In genomic region chr9:100098241-100098886, GRCh38 we compare ENCODE assay signal across 8 cellular contexts. TPM values are rescaled to one million over a fixed set of nuclear protein-coding genes. Genes with fewer than 3 reads are reported as not detected.
A peak's percentile ranks its signal among the peaks of the same experiment; 100 is the strongest.
DNase-seq lines count a peak whose midpoint lies in the region; ATAC-seq, FAIRE-seq and TF ChIP-seq lines count a peak whose summit lies in the region.

No MANE protein-coding gene starts in this region.

- H3K4me3 ChIP-seq in keratinocyte (ENCODE audit: control insufficient read depth in 2 of 3, extremely low read depth in 1 of 3, insufficient read depth in 2 of 3, low read depth in 1 of 3, low read length in 3 of 3) (peak overlapping the region; percentile 96 to 100 (median 98)), smooth muscle cell (peak overlapping the region; percentile 69)

- H3K4me2 ChIP-seq in keratinocyte (ENCODE audit: control insufficient read depth, extremely low read depth, insufficient read depth, low read depth, low read length): peak overlapping the region; percentile 83
- peak overlapping the region; percentile 88 for H3K4me2 ChIP-seq in smooth muscle cell

- H4K20me1 ChIP-seq in keratinocyte (ENCODE audit: control insufficient read depth, extremely low read depth, insufficient read depth, low read length) (peaks cover 4% of the 10 kb centered on the region), smooth muscle cell (ENCODE audit: low read depth) (peaks cover 45% of the 10 kb centered on the region)

- H3K9me3 Mint-ChIP-seq in T-helper 2 cell treated with Interferon-gamma antibody and Interleukin-4, amounts not matched to agents 5 μg/mL and 100 μg/mL, for 36 hours: no peaks in the 10 kb centered on the region

- H3K27ac ChIP-seq in keratinocyte (ENCODE audit: control insufficient read depth, insufficient read depth, low read length): peak overlapping the region; percentile 87
- peak overlapping the region; percentile 76 for H3K27ac ChIP-seq in smooth muscle cell (ENCODE audit: low read depth)

- H3K9ac ChIP-seq in keratinocyte (ENCODE audit: control insufficient read depth, extremely low read depth, insufficient read depth, low read length): peak overlapping the region; percentile 97
- peak overlapping the region; percentile 79 for H3K9ac ChIP-seq in smooth muscle cell (ENCODE audit: low read depth)

- H3K4me1 ChIP-seq in keratinocyte (ENCODE audit: control insufficient read depth, extremely low read depth, insufficient read depth, low read length) (peaks cover 12% of the 10 kb centered on the region), smooth muscle cell (ENCODE audit: low read depth) (peaks cover 15% of the 10 kb centered on the region)

- peak overlapping the region; percentile 100 for H3K4me3 Mint-ChIP-seq in T-helper 2 cell treated with Interferon-gamma antibody and Interleukin-4, amounts not matched to agents 5 μg/mL and 100 μg/mL, for 36 hours

- H3K27ac Mint-ChIP-seq in T-helper 2 cell treated with Interferon-gamma antibody and Interleukin-4, amounts not matched to agents 5 μg/mL and 100 μg/mL, for 36 hours: peak overlapping the region; percentile 98

- peak overlapping the region; percentile 99 for H2AFZ ChIP-seq in keratinocyte (ENCODE audit: control insufficient read depth, low read length)
- peak overlapping the region; percentile 53 for H2AFZ ChIP-seq in smooth muscle cell (ENCODE audit: low read depth)

- TF ChIP-seq CTCF in keratinocyte (optimal IDR thresholded peaks at IDR 0.05 in 1 of 3, IDR thresholded peaks at IDR 0.05 in 1 of 3, conservative IDR thresholded peaks at IDR 0.05 in 1 of 3; ENCODE audit: extremely low read depth in 1 of 3, insufficient read depth in 2 of 3, low read length in 3 of 3): no peak
- no peak for TF ChIP-seq CTCF in smooth muscle cell (IDR thresholded peaks at IDR 0.05; ENCODE audit: borderline replicate concordance, insufficient read depth, poor library complexity, severe bottlenecking)

- H3K36me3 Mint-ChIP-seq in T-helper 2 cell treated with Interferon-gamma antibody and Interleukin-4, amounts not matched to agents 5 μg/mL and 100 μg/mL, for 36 hours (ENCODE audit: low read depth): peaks cover 10% of the 10 kb centered on the region

- no peaks in the 10 kb centered on the region for H3K27me3 Mint-ChIP-seq in T-helper 2 cell treated with Interferon-gamma antibody and Interleukin-4, amounts not matched to agents 5 μg/mL and 100 μg/mL, for 36 hours (ENCODE audit: low read depth)

- H3F3A ChIP-seq in smooth muscle cell (ENCODE audit: low read depth): no peaks in the 10 kb centered on the region

- H3K36me3 ChIP-seq in keratinocyte (ENCODE audit: control insufficient read depth in 2 of 2, extremely low read depth in 1 of 2, insufficient read depth in 2 of 2, low read length in 2 of 2): peaks cover 6 to 13% of the 10 kb centered on the region in 2 experiments
- no peaks in the 10 kb centered on the region for H3K36me3 ChIP-seq in smooth muscle cell (ENCODE audit: low read depth)

- H3K79me2 ChIP-seq in keratinocyte (ENCODE audit: control insufficient read depth, insufficient read depth, low read length) (peaks cover 63% of the 10 kb centered on the region), smooth muscle cell (ENCODE audit: low read depth) (peaks cover 56% of the 10 kb centered on the region)

- H3K9me1 ChIP-seq in keratinocyte (ENCODE audit: control insufficient read depth, extremely low read depth, insufficient read depth, low read length): no peaks in the 10 kb centered on the region

- WGBS in smooth muscle cell (ENCODE audit: low lambda C conversion rate): 2% methylated on average over 34 of the region's 34 CpGs

- dilution Hi-C loops in keratinocyte (cut with MboI; ENCODE audit: extremely low pct_ligation_motif_present, low sequenced_read_pairs): no loop called here

- H3K27me3 ChIP-seq in keratinocyte (ENCODE audit: control insufficient read depth, extremely low read depth, insufficient read depth, low read length): no peaks in the 10 kb centered on the region
- H3K27me3 ChIP-seq in smooth muscle cell (ENCODE audit: low read depth): no peaks in the 10 kb centered on the region

- peak; percentile 85 for FAIRE-seq in keratinocyte (lab: Jason Lieb, UNC)

- peak; percentile 20 for ATAC-seq in HG02759 (IDR thresholded peaks at IDR 0.05; ENCODE audit: unreplicated experiment)

- DNase-seq in NCI-H524 (lab: John Stamatoyannopoulos, UW) (peak; percentile 57 to 76), NCI-H524 treated with DMSO at 0.1 percent for 48 hours (lab: John Stamatoyannopoulos, UW) (no peak), NCI-H1417 (lab: John Stamatoyannopoulos, UW) (peak; percentile 32 to 85 (median 83)), cerebellum (ENCODE audit: low spot score) (peak; percentile 77), keratinocyte (ENCODE audit: low read depth, low spot score) (no peak), smooth muscle cell (lab: John Stamatoyannopoulos, UW; ENCODE audit: unreplicated experiment) (no peak)
- DNase-seq in T-helper 2 cell treated with Interferon-gamma antibody and Interleukin-4, amounts not matched to agents 5 μg/mL and 100 μg/mL, for 36 hours (ENCODE audit: low spot score): peak; percentile 19

- peaks cover 31% of the 10 kb centered on the region for H3K4me1 Mint-ChIP-seq in T-helper 2 cell treated with Interferon-gamma antibody and Interleukin-4, amounts not matched to agents 5 μg/mL and 100 μg/mL, for 36 hours (ENCODE audit: low read depth)

- H3K9me3 ChIP-seq in keratinocyte (ENCODE audit: control insufficient read depth, low read depth, low read length) (no peaks in the 10 kb centered on the region), smooth muscle cell (replicated peaks; ENCODE audit: low read depth) (no peaks in the 10 kb centered on the region)

RNA-seq across cellular contexts. Expression of gene ERP44, which starts 0.4 kb away (rescaled TPM):
- total RNA-seq in cerebellum: 21.2 TPM
- 10.9 to 17.6 TPM (median 15.2 TPM) in 3 replicates for polyA plus RNA-seq in keratinocyte
- polyA plus RNA-seq in keratinocyte (2011; ENCODE audit: low read depth): 23.6 TPM
- 8.7 and 17.4 TPM in 2 replicates for polyA plus RNA-seq in keratinocyte (2011; cell fraction: cytosol; rRNA removed)
- polyA plus RNA-seq in keratinocyte (2011; cell fraction: nucleus; rRNA removed): 18.9 and 26.3 TPM in 2 replicates
- polyA plus RNA-seq in keratinocyte (2012; ENCODE audit: low replicate concordance): 17.4 and 21.0 TPM in 2 replicates
- 4.2 to 10.5 TPM (median 4.4 TPM) in 3 replicates for polyA minus RNA-seq in keratinocyte
- 8.1 TPM for polyA minus RNA-seq in keratinocyte (2011; cell fraction: cytosol; rRNA and poly(A)+ RNA removed)
- 10.8 and 16.0 TPM in 2 replicates for polyA minus RNA-seq in keratinocyte (2011; cell fraction: nucleus; rRNA and poly(A)+ RNA removed)
- 32.0 and 39.6 TPM in 2 replicates for total RNA-seq in smooth muscle cell
- 35.4 and 38.5 TPM in 2 replicates for polyA plus RNA-seq in smooth muscle cell

RNA-seq across cellular contexts. Expression of gene INVS, which starts 0.7 kb away (rescaled TPM):
- total RNA-seq in cerebellum: 39.6 TPM
- polyA plus RNA-seq in keratinocyte: 16.0 to 21.1 TPM (median 18.2 TPM) in 3 replicates
- 4.7 TPM for polyA plus RNA-seq in keratinocyte (2011; ENCODE audit: low read depth)
- polyA plus RNA-seq in keratinocyte (2011; cell fraction: cytosol; rRNA removed): 13.6 and 19.9 TPM in 2 replicates
- polyA plus RNA-seq in keratinocyte (2011; cell fraction: nucleus; rRNA removed): 26.0 and 26.9 TPM in 2 replicates
- 3.8 and 11.4 TPM in 2 replicates for polyA plus RNA-seq in keratinocyte (2012; ENCODE audit: low replicate concordance)
- 9.6 to 39.3 TPM (median 25.0 TPM) in 3 replicates for polyA minus RNA-seq in keratinocyte
- polyA minus RNA-seq in keratinocyte (2011; cell fraction: cytosol; rRNA and poly(A)+ RNA removed): 12.5 TPM
- polyA minus RNA-seq in keratinocyte (2011; cell fraction: nucleus; rRNA and poly(A)+ RNA removed): 24.8 and 43.3 TPM in 2 replicates
- 16.0 and 18.1 TPM in 2 replicates for total RNA-seq in smooth muscle cell
- polyA plus RNA-seq in smooth muscle cell: 5.6 and 8.1 TPM in 2 replicates

Comparison
In these comparisons a context has a peak if more than half of its experiments do, and no peak if none do; other contexts are left out.
1. DNase-seq: peak in NCI-H524 (2 of 2), NCI-H1417 (3 of 3), T-helper 2 cell treated with Interferon-gamma antibody and Interleukin-4, amounts not matched to agents 5 μg/mL and 100 μg/mL, for 36 hours (single experiment) and cerebellum (single experiment); none in NCI-H524 treated with DMSO at 0.1 percent for 48 hours (single experiment), keratinocyte (single experiment) and smooth muscle cell (single experiment).